In genomic region chr17:59145571-59146096, GRCh38 we compare ENCODE assay signal across 17 cellular contexts. TPM values are rescaled to one million over a fixed set of nuclear protein-coding genes. Genes with fewer than 3 reads are reported as not detected.
A peak's percentile ranks its signal among the peaks of the same experiment; 100 is the strongest.
DNase-seq lines count a peak whose midpoint lies in the region; ATAC-seq and TF ChIP-seq lines count a peak whose summit lies in the region.
"Had no signal": no experiment of that assay in that cellular context is flagged by ENCODE, and none has a peak within 500 bp of the region (broad histone marks: within the 10 kb centered on the region; RNA-seq: fewer than 3 reads in every experiment).

No MANE protein-coding gene starts in this region.

- no peak overlapping the region for H3K4me3 ChIP-seq in Loucy (ENCODE audit: low read length, poor library complexity, severe bottlenecking)
- H3K4me3 ChIP-seq in trophoblast cell (ENCODE audit: low read depth, low read length): no peak overlapping the region
- H3K4me3 ChIP-seq: BLaER1, GM23248 had no signal

- H3K36me3 Mint-ChIP-seq in activated T-cell treated with anti-CD3 and anti-CD28 coated beads, Interleukin-2, amount 50 U/mL, for 72 hours (ENCODE audit: insufficient read depth in 2 of 2): peaks cover 0 to 6% of the 10 kb centered on the region in 2 donors
- H3K36me3 Mint-ChIP-seq in WTC11: peaks cover 9% of the 10 kb centered on the region; the same call in 1 of the 2 replicates

- H3K36me3 ChIP-seq in Loucy (ENCODE audit: insufficient read depth, low read length): peaks cover 12% of the 10 kb centered on the region
- peaks cover 4 to 9% of the 10 kb centered on the region in 2 experiments for H3K36me3 ChIP-seq in trophoblast cell (ENCODE audit: control insufficient read depth in 1 of 2, insufficient read depth in 2 of 2, low read length in 2 of 2)

- peak overlapping the region; percentile 74 for H3K27ac Mint-ChIP-seq in activated T-cell treated with anti-CD3 and anti-CD28 coated beads, Interleukin-2, amount 50 U/mL, for 72 hours
- H3K27ac Mint-ChIP-seq in WTC11: peak overlapping the region; percentile 55; the same call in 1 of the 2 replicates
- H3K27ac Mint-ChIP-seq: B cell; CD8-positive, alpha-beta T cell had no signal

- H3K79me2 ChIP-seq in Loucy (ENCODE audit: insufficient read depth, low read length) (peaks cover 100% of the 10 kb centered on the region), trophoblast cell (ENCODE audit: control insufficient read depth, insufficient read depth, low read length, poor library complexity) (peaks cover 21% of the 10 kb centered on the region)

- H2BK5ac ChIP-seq in trophoblast cell (ENCODE audit: low read depth, low read length, poor library complexity): no peak overlapping the region

- H3K9me3 ChIP-seq in Loucy (ENCODE audit: insufficient read depth, low read depth, low read length): no peaks in the 10 kb centered on the region
- H3K9me3 ChIP-seq in trophoblast cell (ENCODE audit: insufficient read depth, low read depth, low read length): no peaks in the 10 kb centered on the region
- H3K9me3 ChIP-seq: Caco-2 had no signal

- ATAC-seq in activated T-cell treated with anti-CD3 and anti-CD28 coated beads, Interleukin-2, amount 50 U/mL, for 72 hours (replicated peaks in 1 of 2): no peak
- no peak for ATAC-seq in WTC11
- ATAC-seq: CD8-positive, alpha-beta T cell had no signal

- H3K4me2 ChIP-seq in Loucy (ENCODE audit: low read depth, low read length, poor library complexity, severe bottlenecking) (peak overlapping the region; percentile 33), trophoblast cell (ENCODE audit: low read length) (no peak overlapping the region)
- H3K4me2 ChIP-seq: BLaER1 had no signal

- H3K9me2 ChIP-seq in Loucy (replicated peaks; ENCODE audit: low read depth, low read length): no peaks in the 10 kb centered on the region

- H3K23ac ChIP-seq in trophoblast cell (ENCODE audit: low read length): no peak overlapping the region

- H3K18ac ChIP-seq in trophoblast cell (ENCODE audit: low read length): no peak overlapping the region

- H3K9me3 Mint-ChIP-seq in activated T-cell treated with anti-CD3 and anti-CD28 coated beads, Interleukin-2, amount 50 U/mL, for 72 hours: no peaks in the 10 kb centered on the region
- H3K9me3 Mint-ChIP-seq in WTC11: no peaks in the 10 kb centered on the region
- H3K9me3 Mint-ChIP-seq: CD4-positive, CD25-positive, alpha-beta regulatory T cell; CD8-positive, alpha-beta T cell had no signal

- H3K27me3 Mint-ChIP-seq in activated T-cell treated with anti-CD3 and anti-CD28 coated beads, Interleukin-2, amount 50 U/mL, for 72 hours (ENCODE audit: low read depth): no peaks in the 10 kb centered on the region
- H3K27me3 Mint-ChIP-seq in WTC11 (ENCODE audit: low read depth): no peaks in the 10 kb centered on the region
- H3K27me3 Mint-ChIP-seq: B cell; CD4-positive, CD25-positive, alpha-beta regulatory T cell had no signal

- H2BK120ac ChIP-seq in trophoblast cell (ENCODE audit: insufficient read depth, low read length, poor library complexity): no peak overlapping the region

- no peak for DNase-seq in activated T-cell treated with anti-CD3 and anti-CD28 coated beads, Interleukin-2, amount 50 U/mL, for 72 hours
- DNase-seq in activated T-cell treated with anti-CD3 and anti-CD28 coated beads for 4 hours (no peak), WTC11 (ENCODE audit: low spot score) (no peak), trophoblast cell (no peak)
- no peak for DNase-seq in effector CD4-positive, alpha-beta T cell
- DNase-seq: Caco-2; CD4-positive, CD25-positive, alpha-beta regulatory T cell; CD8-positive, alpha-beta T cell; DMS153; DND-41; GM23248; H7; HCEC 1CT had no signal

- H2AFZ ChIP-seq in Loucy (ENCODE audit: low read length) (no peak overlapping the region), trophoblast cell (ENCODE audit: insufficient read depth, low read length, poor library complexity) (no peak overlapping the region)
- H2AFZ ChIP-seq: GM23248 had no signal

- no peak overlapping the region for H4K91ac ChIP-seq in trophoblast cell (ENCODE audit: low read depth, low read length)

- TF ChIP-seq CTCF in Loucy (conservative IDR thresholded peaks at IDR 0.05; ENCODE audit: low read length) (no peak), WTC11 (IDR thresholded peaks at IDR 0.05) (no peak)

- no peak overlapping the region for H4K8ac ChIP-seq in trophoblast cell (ENCODE audit: low read depth, low read length)

- H3K4me1 Mint-ChIP-seq in activated T-cell treated with anti-CD3 and anti-CD28 coated beads, Interleukin-2, amount 50 U/mL, for 72 hours (ENCODE audit: low read depth): peaks cover 19% of the 10 kb centered on the region
- peaks cover 9% of the 10 kb centered on the region; the same call in 1 of the 2 replicates for H3K4me1 Mint-ChIP-seq in WTC11

- no peak overlapping the region for H3K4me3 Mint-ChIP-seq in activated T-cell treated with anti-CD3 and anti-CD28 coated beads, Interleukin-2, amount 50 U/mL, for 72 hours
- no peak overlapping the region for H3K4me3 Mint-ChIP-seq in WTC11
- H3K4me3 Mint-ChIP-seq: B cell; CD4-positive, CD25-positive, alpha-beta regulatory T cell; CD8-positive, alpha-beta T cell had no signal

- H3K9ac ChIP-seq in Loucy (ENCODE audit: low read depth, low read length, poor library complexity, severe bottlenecking): no peak overlapping the region
- H3K9ac ChIP-seq in trophoblast cell (ENCODE audit: low read length): no peak overlapping the region
- H3K9ac ChIP-seq: BLaER1, GM23248 had no signal

- CTCF ChIA-PET in WTC11 (lab: Charles Lee): no interaction called here

- no peak overlapping the region for H2AK5ac ChIP-seq in trophoblast cell (ENCODE audit: low read length)

- H4K20me1 ChIP-seq in Loucy (ENCODE audit: insufficient read depth, low read length, poor library complexity, severe bottlenecking): peaks cover 71% of the 10 kb centered on the region

- H3K27me3 ChIP-seq in Loucy (ENCODE audit: insufficient read depth, low read length, poor library complexity, severe bottlenecking): no peaks in the 10 kb centered on the region
- no peaks in the 10 kb centered on the region for H3K27me3 ChIP-seq in trophoblast cell (ENCODE audit: insufficient read depth, low read length)
- H3K27me3 ChIP-seq: BLaER1 had no signal

- POLR2A ChIA-PET in WTC11 (lab: Charles Lee): interaction anchor here (1.8 kb wide), 1 partner anchor 9 kb away, joined by 8 read pairs; the partner anchor contains the start of genes PRR11 and SKA2

- H3K14ac ChIP-seq in trophoblast cell (ENCODE audit: low read length): no peak overlapping the region

- no peaks in the 10 kb centered on the region for H3F3A ChIP-seq in Loucy (ENCODE audit: low read depth)

- WGBS in trophoblast cell (ENCODE audit: extremely low coverage, insufficient coverage, insufficient read length): no CpG with 5 or more reads among the region's 4 CpGs

- no peak overlapping the region for H2BK12ac ChIP-seq in trophoblast cell (ENCODE audit: low read length)

- H3K79me1 ChIP-seq in trophoblast cell (ENCODE audit: low read length): no peaks in the 10 kb centered on the region

- H3K4ac ChIP-seq in trophoblast cell (ENCODE audit: low read depth, low read length): peak overlapping the region; percentile 40

- H4K12ac ChIP-seq in trophoblast cell (ENCODE audit: low read depth, low read length): no peak overlapping the region

- peaks cover 29% of the 10 kb centered on the region for H3K4me1 ChIP-seq in Loucy (ENCODE audit: insufficient read depth, low read length, poor library complexity, severe bottlenecking)
- H3K4me1 ChIP-seq in trophoblast cell (ENCODE audit: control insufficient read depth in 1 of 2, insufficient read depth in 2 of 2, low read length in 2 of 2): peaks cover 0 to 4% of the 10 kb centered on the region in 2 experiments
- H3K4me1 ChIP-seq: Caco-2 had no signal

- no peak overlapping the region for H3K27ac ChIP-seq in trophoblast cell (ENCODE audit: low read depth, low read length)
- H3K27ac ChIP-seq: BLaER1, C4-2B, GM23248 had no signal

TF ChIP-seq in WTC11, 78 proteins besides CTCF, POLR2A, EP300 and RAD21 (continues in another document):
- TF ChIP-seq ARID4B (CRISPR knock-in tag; IDR thresholded peaks at IDR 0.05; ENCODE audit: borderline replicate concordance) (no peak), CREB1 (CRISPR knock-in tag; IDR thresholded peaks at IDR 0.05) (no peak)

RNA-seq across cellular contexts. Expression of gene SKA2, which starts 9.4 kb away (rescaled TPM):
- total RNA-seq in activated T-cell treated with anti-CD3 and anti-CD28 coated beads, Interleukin-2, amount 50 U/mL, for 72 hours: 10 to 100 TPM; 62.7 to 71.8 TPM
- 80.0 to 91.6 TPM (median 81.8 TPM) in 3 replicates for total RNA-seq in WTC11 (2021)
- 172 and 189 TPM in 2 replicates for polyA plus RNA-seq in trophoblast cell (2013)

RNA-seq across cellular contexts. Expression of gene PRR11, which starts 9.9 kb away (rescaled TPM):
- total RNA-seq in activated T-cell treated with anti-CD3 and anti-CD28 coated beads, Interleukin-2, amount 50 U/mL, for 72 hours: 100 to 1,000 TPM in 1 of 2 donors, 10 to 100 TPM in 1; 99.5 to 108 TPM
- 70.3 to 90.4 TPM (median 70.5 TPM) in 3 replicates for total RNA-seq in WTC11 (2021)
- 66.2 and 70.5 TPM in 2 replicates for polyA plus RNA-seq in trophoblast cell (2013)

RNA-seq across cellular contexts. Expression of gene TRIM37, which starts 39.0 kb away (rescaled TPM):
- total RNA-seq in activated T-cell treated with anti-CD3 and anti-CD28 coated beads, Interleukin-2, amount 50 U/mL, for 72 hours: 10 to 100 TPM; 26.3 to 31.1 TPM
- 62.3 to 67.2 TPM (median 65.1 TPM) in 3 replicates for total RNA-seq in WTC11 (2021)
- 17.4 and 18.6 TPM in 2 replicates for polyA plus RNA-seq in trophoblast cell (2013)
